ENCODE assay signal across 8 cellular contexts in genomic region chr15:48084759-48085420, GRCh38. TPM values are rescaled to one million over a fixed set of nuclear protein-coding genes. Genes with fewer than 3 reads are reported as not detected.
A peak's percentile ranks its signal among the peaks of the same experiment; 100 is the strongest.
DNase-seq lines count a peak whose midpoint lies in the region; ATAC-seq and TF ChIP-seq lines count a peak whose summit lies in the region.

No MANE protein-coding gene starts in this region.

- H3K4me3 Mint-ChIP-seq in endodermal cell: no peak overlapping the region

- peak; percentile 30 for DNase-seq in ACHN
- peak; percentile 95 for DNase-seq in NCI-H2171 treated with DMSO at 0.1 percent for 48 hours (lab: John Stamatoyannopoulos, UW)
- DNase-seq in endodermal cell: peak; percentile 61
- no peak for DNase-seq in smooth muscle cell (lab: John Stamatoyannopoulos, UW; ENCODE audit: unreplicated experiment)
- DNase-seq in vagina (ENCODE audit: extremely low spot score in 2 of 2): no peak
- DNase-seq in activated gamma-delta T cell treated with Interleukin-2 at 50 U/mL for 16 hours: no peak

- no peaks in the 10 kb centered on the region for H4K20me1 ChIP-seq in smooth muscle cell (ENCODE audit: low read depth)

- H3K27me3 ChIP-seq in endodermal cell (ENCODE audit: control insufficient read depth, insufficient read depth, low read length, poor library complexity, severe bottlenecking) (no peaks in the 10 kb centered on the region), smooth muscle cell (ENCODE audit: low read depth) (no peaks in the 10 kb centered on the region), vagina (no peaks in the 10 kb centered on the region)

- no peaks in the 10 kb centered on the region for H3F3A ChIP-seq in smooth muscle cell (ENCODE audit: low read depth)

- H3K36me3 Mint-ChIP-seq in endodermal cell (ENCODE audit: low read depth): no peaks in the 10 kb centered on the region

- no peak overlapping the region for H2AFZ ChIP-seq in smooth muscle cell (ENCODE audit: low read depth)

- no peaks in the 10 kb centered on the region for H3K4me1 ChIP-seq in endodermal cell (ENCODE audit: control insufficient read depth, insufficient read depth, low read length)
- no peaks in the 10 kb centered on the region for H3K4me1 ChIP-seq in smooth muscle cell (ENCODE audit: low read depth)
- H3K4me1 ChIP-seq in vagina: peaks cover 13% of the 10 kb centered on the region

- H3K9me3 Mint-ChIP-seq in endodermal cell: peaks cover 16% of the 10 kb centered on the region

- WGBS in endodermal cell (ENCODE audit: insufficient coverage in 1 of 2, insufficient read length in 1 of 2), 2 experiments: 63 to 100% methylated on average over 1 of the region's 1 CpG
- WGBS in smooth muscle cell (ENCODE audit: low lambda C conversion rate): 26% methylated on average over 1 of the region's 1 CpG

- ATAC-seq in GM21529 (IDR thresholded peaks at IDR 0.05; ENCODE audit: unreplicated experiment) (peak; percentile 56), GM19397 (IDR thresholded peaks at IDR 0.05; ENCODE audit: unreplicated experiment) (no peak)

- no peak overlapping the region for H3K27ac Mint-ChIP-seq in endodermal cell

- no peaks in the 10 kb centered on the region for H3K79me2 ChIP-seq in smooth muscle cell (ENCODE audit: low read depth)

- in situ Hi-C loops in ACHN (cut with HindIII; ENCODE audit: low pct_ligation_motif_present, low pct_unique_long_range_greater_than_20kb, low sequenced_read_pairs): no loop called here

- H3K4me1 Mint-ChIP-seq in endodermal cell: no peaks in the 10 kb centered on the region

- H3K4me2 ChIP-seq in smooth muscle cell: no peak overlapping the region

- H3K9me3 ChIP-seq in endodermal cell (ENCODE audit: control insufficient read depth, low read length) (peaks cover 17% of the 10 kb centered on the region), smooth muscle cell (replicated peaks; ENCODE audit: low read depth) (no peaks in the 10 kb centered on the region), vagina (no peaks in the 10 kb centered on the region)

- no peak overlapping the region for H3K9ac ChIP-seq in endodermal cell (ENCODE audit: extremely low read depth, low read length, poor library complexity, severe bottlenecking)
- H3K9ac ChIP-seq in smooth muscle cell (ENCODE audit: low read depth): no peak overlapping the region

- H3K36me3 ChIP-seq in endodermal cell (ENCODE audit: control insufficient read depth, insufficient read depth, low read length) (no peaks in the 10 kb centered on the region), smooth muscle cell (ENCODE audit: low read depth) (no peaks in the 10 kb centered on the region), vagina (no peaks in the 10 kb centered on the region)

- TF ChIP-seq POLR2A in vagina (IDR thresholded peaks at IDR 0.05): no peak

- peak; percentile 82 for TF ChIP-seq CTCF in endodermal cell (conservative IDR thresholded peaks at IDR 0.05)
- TF ChIP-seq CTCF in smooth muscle cell (IDR thresholded peaks at IDR 0.05; ENCODE audit: borderline replicate concordance, insufficient read depth, poor library complexity, severe bottlenecking): peak; percentile 44
- TF ChIP-seq CTCF in vagina (IDR thresholded peaks at IDR 0.05): peak in 1 of 3 experiments; percentile 9

- intact Hi-C loops in vagina (cut with DNase I): no loop called here

- H3K4me3 ChIP-seq in endodermal cell (ENCODE audit: low read length) (no peak overlapping the region), smooth muscle cell (no peak overlapping the region), vagina (no peak overlapping the region)

- H3K27ac ChIP-seq in endodermal cell (ENCODE audit: low read depth, low read length): no peak overlapping the region
- no peak overlapping the region for H3K27ac ChIP-seq in smooth muscle cell (ENCODE audit: low read depth)
- H3K27ac ChIP-seq in vagina: no peak overlapping the region

- no peaks in the 10 kb centered on the region for H3K27me3 Mint-ChIP-seq in endodermal cell (ENCODE audit: insufficient read depth)

RNA-seq across cellular contexts. Expression of gene SLC24A5, which starts 35.9 kb away (rescaled TPM):
- total RNA-seq in endodermal cell: not detected
- 0.14 TPM for polyA plus RNA-seq in endodermal cell (2013, experiment 1 of 2)
- polyA plus RNA-seq in endodermal cell (2013, experiment 2 of 2): not detected
- not detected in 2 replicates for total RNA-seq in smooth muscle cell
- polyA plus RNA-seq in smooth muscle cell: not detected in 2 replicates
- total RNA-seq in vagina: not detected

Comparison
In these comparisons a context has a peak if more than half of its experiments do, and no peak if none do; other contexts are left out.
1. DNase-seq: peak in ACHN (single experiment), NCI-H2171 treated with DMSO at 0.1 percent for 48 hours (single experiment) and endodermal cell (single experiment); none in smooth muscle cell (single experiment), vagina (0 of 2) and activated gamma-delta T cell treated with Interleukin-2 at 50 U/mL for 16 hours (single experiment).